1 cellular context compared by ENCODE assay signal in genomic region chr2:182452456-182452990, GRCh38.
TF ChIP-seq lines count a peak whose summit lies in the region.

No MANE protein-coding gene starts in this region.

TF ChIP-seq in GM23338, 12 proteins besides CTCF, POLR2A, EP300 and RAD21:
- no peak for TF ChIP-seq ETS1 (IDR thresholded peaks at IDR 0.05)
- TF ChIP-seq ZNF114 (CRISPR knock-in tag; IDR thresholded peaks at IDR 0.05), result no peak
- no peak for TF ChIP-seq STAT1 (IDR thresholded peaks at IDR 0.05; ENCODE audit: unreplicated experiment)
- no peak for TF ChIP-seq ZNF331 (CRISPR knock-in tag; IDR thresholded peaks at IDR 0.05; ENCODE audit: low read depth)
- TF ChIP-seq NANOG (IDR thresholded peaks at IDR 0.05; ENCODE audit: borderline replicate concordance), result no peak
- no peak for TF ChIP-seq ZNF462 (CRISPR knock-in tag; IDR thresholded peaks at IDR 0.05)
- no peak for TF ChIP-seq REST (IDR thresholded peaks at IDR 0.05; ENCODE audit: unreplicated experiment)
- TF ChIP-seq JUNB (IDR thresholded peaks at IDR 0.05; ENCODE audit: unreplicated experiment), result no peak
- no peak for TF ChIP-seq EZH2 (IDR thresholded peaks at IDR 0.05; ENCODE audit: low read depth, unreplicated experiment)
TF ChIP-seq in GM23338: peak in this region for 0.
